Comparison of ENCODE assay signal across 20 cellular contexts in genomic region chr9:135524130-135524861, GRCh38. TPM values are rescaled to one million over a fixed set of nuclear protein-coding genes. Genes with fewer than 3 reads are reported as not detected.
DNase-seq lines count a peak whose midpoint lies in the region; TF ChIP-seq lines count a peak whose summit lies in the region.
"Had no signal": no experiment of that assay in that cellular context is flagged by ENCODE, and none has a peak within 500 bp of the region (broad histone marks: within the 10 kb centered on the region; RNA-seq: fewer than 3 reads in every experiment).

No MANE protein-coding gene starts in this region.

- TF ChIP-seq EP300 in sigmoid colon (IDR thresholded peaks at IDR 0.05), result no peak

- H3K27ac ChIP-seq in sigmoid colon (no peak overlapping the region), Peyer's patch (no peak overlapping the region)
- H3K27ac ChIP-seq: body of pancreas, C4-2B, KMS-11, neural progenitor cell, upper lobe of left lung had no signal

- H3K9me3 ChIP-seq in sigmoid colon (no peaks in the 10 kb centered on the region), Peyer's patch (no peaks in the 10 kb centered on the region)
- H3K9me3 ChIP-seq: body of pancreas, upper lobe of left lung had no signal

- H3K27me3 ChIP-seq in sigmoid colon (peaks cover 5 to 54% (median 23%) of the 10 kb centered on the region in 3 donors), Peyer's patch (no peaks in the 10 kb centered on the region)
- H3K27me3 ChIP-seq: body of pancreas, neural progenitor cell, upper lobe of left lung had no signal

- no peak for TF ChIP-seq POLR2A in sigmoid colon (IDR thresholded peaks at IDR 0.05)
- TF ChIP-seq POLR2A in Peyer's patch (IDR thresholded peaks at IDR 0.05), result no peak

- intact Hi-C loops in sigmoid colon (cut with DNase I), result no loop called here

- H3K4me1 ChIP-seq in sigmoid colon (no peaks in the 10 kb centered on the region), Peyer's patch (no peaks in the 10 kb centered on the region)
- H3K4me1 ChIP-seq: body of pancreas, neural progenitor cell, upper lobe of left lung had no signal

- WGBS in sigmoid colon, 2 donors, result 57 to 78% methylated on average over 27 of the region's 27 CpGs

- H3K36me3 ChIP-seq in sigmoid colon (no peaks in the 10 kb centered on the region), Peyer's patch (no peaks in the 10 kb centered on the region)
- H3K36me3 ChIP-seq: neural progenitor cell, upper lobe of left lung had no signal

- TF ChIP-seq CTCF in sigmoid colon (IDR thresholded peaks at IDR 0.05), result no peak
- no peak for TF ChIP-seq CTCF in Peyer's patch (IDR thresholded peaks at IDR 0.05)

- H3K4me3 ChIP-seq in sigmoid colon (no peak overlapping the region), Peyer's patch (no peak overlapping the region)
- H3K4me3 ChIP-seq: body of pancreas, lung, neural progenitor cell, upper lobe of left lung had no signal

- DNase-seq in ELR (ENCODE audit: low read depth) (peak; percentile 45), RPMI7951 (ENCODE audit: low read depth) (peak; percentile 59), hepatic stellate cell (ENCODE audit: low spot score) (peak; percentile 75), sigmoid colon (peak; percentile 53), NOMO-1 treated with dmso at 0.1 percent for 144 hours (lab: John Stamatoyannopoulos, UW; ENCODE audit: unreplicated experiment) (no peak), Peyer's patch (no peak), 8988T (no peak)
- DNase-seq: activated CD4-positive, alpha-beta memory T cell treated with anti-CD3 and anti-CD28 coated beads, Interleukin-2, amount 10 ng/mL, durations not matched to agents 7 days and 5 days; activated gamma-delta T cell; body of pancreas; DMS79; NCI-H1417 treated with DMSO at 0.1 percent for 48 hours; NCI-H2227 treated with DMSO at 0.1 percent for 48 hours; stimulated activated naive CD4-positive, alpha-beta T cell had no signal

RNA-seq across cellular contexts. Expression of gene LCN1, which starts 3.1 kb away (rescaled TPM):
- not detected in 2 replicates for total RNA-seq in RPMI7951 (2014; rRNA removed; shearing (Covaris generic))
- total RNA-seq in sigmoid colon, result not detected
- polyA plus RNA-seq in sigmoid colon, result under 1 TPM in 1 of 3 donors, not detected in 2; 0.10 TPM
- total RNA-seq in Peyer's patch, result not detected
- total RNA-seq: activated CD4-positive, alpha-beta memory T cell treated with anti-CD3 and anti-CD28 coated beads, Interleukin-2, amount 10 ng/mL, durations not matched to agents 7 days and 5 days; body of pancreas; lung; skeletal muscle tissue; upper lobe of left lung had no signal
- polyA plus RNA-seq: lung had no signal

RNA-seq across cellular contexts. Expression of gene OBP2A, which starts 21.6 kb away (rescaled TPM):
- not detected in 2 replicates for total RNA-seq in RPMI7951 (2014; rRNA removed; shearing (Covaris generic))
- not detected for total RNA-seq in sigmoid colon
- not detected for polyA plus RNA-seq in sigmoid colon
- not detected for total RNA-seq in Peyer's patch
- total RNA-seq: activated CD4-positive, alpha-beta memory T cell treated with anti-CD3 and anti-CD28 coated beads, Interleukin-2, amount 10 ng/mL, durations not matched to agents 7 days and 5 days; body of pancreas; lung; skeletal muscle tissue; upper lobe of left lung had no signal

RNA-seq across cellular contexts. Expression of gene MRPS2, which starts 23.8 kb away (rescaled TPM):
- total RNA-seq in RPMI7951 (2014; rRNA removed; shearing (Covaris generic)), result 18.1 and 25.2 TPM in 2 replicates
- 10 to 100 TPM; 30.0 to 38.0 (median 36.4) TPM for total RNA-seq in sigmoid colon
- 10 to 100 TPM; 36.5 to 61.6 (median 37.8) TPM for polyA plus RNA-seq in sigmoid colon
- 10 to 100 TPM; 22.3 to 42.7 (median 32.4) TPM for total RNA-seq in Peyer's patch

RNA-seq across cellular contexts. Expression of gene PAEP, which starts 37.3 kb away (rescaled TPM):
- total RNA-seq in RPMI7951 (2014; rRNA removed; shearing (Covaris generic)), result 0.39 TPM in 1 of 2 replicates, not detected in the other
- total RNA-seq in sigmoid colon, result not detected
- not detected for polyA plus RNA-seq in sigmoid colon
- total RNA-seq in Peyer's patch, result not detected
- total RNA-seq: activated CD4-positive, alpha-beta memory T cell treated with anti-CD3 and anti-CD28 coated beads, Interleukin-2, amount 10 ng/mL, durations not matched to agents 7 days and 5 days; body of pancreas; skeletal muscle tissue had no signal

RNA-seq across cellular contexts. Expression of gene PPP1R26, which starts 44.7 kb away (rescaled TPM):
- 0.24 and 0.68 TPM in 2 replicates for total RNA-seq in RPMI7951 (2014; rRNA removed; shearing (Covaris generic))
- 10 to 100 TPM in 1 of 4 donors, 1 to 10 TPM in 3; 8.8 to 12.7 (median 9.8) TPM for total RNA-seq in sigmoid colon
- polyA plus RNA-seq in sigmoid colon, result 10 to 100 TPM in 1 of 3 donors, 1 to 10 TPM in 2; 4.8 to 10.9 (median 5.3) TPM
- 10 to 100 TPM; 12.4 to 34.0 (median 18.7) TPM for total RNA-seq in Peyer's patch

Comparison
In these comparisons a context has a peak if more than half of its experiments do, and no peak if none do; other contexts are left out.
1. DNase-seq: peak in ELR (single experiment), RPMI7951 (single experiment), hepatic stellate cell (single experiment) and sigmoid colon (single experiment); none in NOMO-1 treated with dmso at 0.1 percent for 144 hours (single experiment), Peyer's patch (0 of 3) and 8988T (single experiment).